In the genomic region with DNA sequence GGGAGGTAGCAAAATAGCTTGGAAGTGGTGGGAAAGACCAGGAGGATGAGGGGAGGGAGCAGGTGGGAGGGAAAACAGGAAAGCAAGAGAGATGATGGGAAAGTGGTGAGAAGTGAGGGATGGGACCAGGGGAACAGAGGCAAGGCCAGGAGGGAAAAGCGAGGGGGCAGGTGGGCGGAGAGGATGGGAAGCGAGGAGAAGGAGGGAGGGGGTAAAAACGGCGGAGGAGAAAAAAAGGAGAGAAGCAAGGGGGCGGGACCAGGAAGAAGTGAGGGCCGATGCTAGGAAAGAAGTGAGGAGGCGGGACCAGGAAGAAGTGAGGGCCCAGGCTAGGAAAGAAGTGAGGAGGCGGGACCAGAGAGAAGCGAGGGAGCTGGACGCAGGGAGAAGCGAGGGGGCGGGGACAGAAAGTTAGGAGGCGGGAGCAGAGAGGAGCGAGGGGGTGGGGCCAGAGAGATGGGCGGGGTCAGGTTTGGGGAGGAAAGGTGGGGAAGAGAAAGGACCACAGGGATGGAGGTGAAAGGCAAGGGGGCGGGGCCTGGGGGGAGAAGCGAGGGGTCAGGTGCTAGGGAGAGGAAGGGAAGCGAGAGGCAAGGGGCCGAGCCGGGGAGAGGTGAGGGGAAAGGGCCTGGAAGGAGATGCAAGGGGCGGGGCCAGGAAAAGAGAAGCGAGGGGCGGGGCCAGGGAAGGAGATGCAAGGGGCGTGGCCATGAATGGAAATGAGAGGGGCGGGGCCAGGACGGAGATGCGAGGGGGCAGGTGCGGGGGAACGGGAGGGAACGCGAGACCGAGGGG, we compare ENCODE assay signal across 1 cellular context.
TF ChIP-seq lines count a peak whose summit lies in the region.

No MANE protein-coding gene starts in this region.

TF ChIP-seq in HEK293, 187 proteins besides CTCF, POLR2A, EP300 and RAD21 (continued from another document):
- peak; percentile 41; the same call in 1 of the 2 replicates for TF ChIP-seq ZNF146 (tag by site-specific recombination; IDR thresholded peaks at IDR 0.05)
- peak; percentile 76 for TF ChIP-seq ZNF341 (tag by site-specific recombination; IDR thresholded peaks at IDR 0.05; ENCODE audit: low read depth)
- TF ChIP-seq ZFP37 (tag by site-specific recombination; IDR thresholded peaks at IDR 0.05) = no peak
- TF ChIP-seq ZNF660 (tag by site-specific recombination; IDR thresholded peaks at IDR 0.05) = no peak
- TF ChIP-seq ZNF76 (tag by site-specific recombination; IDR thresholded peaks at IDR 0.05; ENCODE audit: borderline replicate concordance, low read depth) = peak; percentile 86
- peak; percentile 97 for TF ChIP-seq KLF9 (tag by site-specific recombination; IDR thresholded peaks at IDR 0.05; ENCODE audit: low read depth)
- no peak for TF ChIP-seq ZNF169 (tag by site-specific recombination; IDR thresholded peaks at IDR 0.05)
- TF ChIP-seq ZBTB8A (tag by site-specific recombination; IDR thresholded peaks at IDR 0.05) = peak; percentile 56
- TF ChIP-seq, protein P1, sequence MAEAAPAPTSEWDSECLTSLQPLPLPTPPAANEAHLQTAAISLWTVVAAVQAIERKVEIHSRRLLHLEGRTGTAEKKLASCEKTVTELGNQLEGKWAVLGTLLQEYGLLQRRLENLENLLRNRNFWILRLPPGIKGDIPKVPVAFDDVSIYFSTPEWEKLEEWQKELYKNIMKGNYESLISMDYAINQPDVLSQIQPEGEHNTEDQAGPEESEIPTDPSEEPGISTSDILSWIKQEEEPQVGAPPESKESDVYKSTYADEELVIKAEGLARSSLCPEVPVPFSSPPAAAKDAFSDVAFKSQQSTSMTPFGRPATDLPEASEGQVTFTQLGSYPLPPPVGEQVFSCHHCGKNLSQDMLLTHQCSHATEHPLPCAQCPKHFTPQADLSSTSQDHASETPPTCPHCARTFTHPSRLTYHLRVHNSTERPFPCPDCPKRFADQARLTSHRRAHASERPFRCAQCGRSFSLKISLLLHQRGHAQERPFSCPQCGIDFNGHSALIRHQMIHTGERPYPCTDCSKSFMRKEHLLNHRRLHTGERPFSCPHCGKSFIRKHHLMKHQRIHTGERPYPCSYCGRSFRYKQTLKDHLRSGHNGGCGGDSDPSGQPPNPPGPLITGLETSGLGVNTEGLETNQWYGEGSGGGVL (tag by site-specific recombination; IDR thresholded peaks at IDR 0.05) = peak; percentile 99
- TF ChIP-seq GLIS1 (tag by site-specific recombination; IDR thresholded peaks at IDR 0.05) = no peak
- TF ChIP-seq, protein P2, sequence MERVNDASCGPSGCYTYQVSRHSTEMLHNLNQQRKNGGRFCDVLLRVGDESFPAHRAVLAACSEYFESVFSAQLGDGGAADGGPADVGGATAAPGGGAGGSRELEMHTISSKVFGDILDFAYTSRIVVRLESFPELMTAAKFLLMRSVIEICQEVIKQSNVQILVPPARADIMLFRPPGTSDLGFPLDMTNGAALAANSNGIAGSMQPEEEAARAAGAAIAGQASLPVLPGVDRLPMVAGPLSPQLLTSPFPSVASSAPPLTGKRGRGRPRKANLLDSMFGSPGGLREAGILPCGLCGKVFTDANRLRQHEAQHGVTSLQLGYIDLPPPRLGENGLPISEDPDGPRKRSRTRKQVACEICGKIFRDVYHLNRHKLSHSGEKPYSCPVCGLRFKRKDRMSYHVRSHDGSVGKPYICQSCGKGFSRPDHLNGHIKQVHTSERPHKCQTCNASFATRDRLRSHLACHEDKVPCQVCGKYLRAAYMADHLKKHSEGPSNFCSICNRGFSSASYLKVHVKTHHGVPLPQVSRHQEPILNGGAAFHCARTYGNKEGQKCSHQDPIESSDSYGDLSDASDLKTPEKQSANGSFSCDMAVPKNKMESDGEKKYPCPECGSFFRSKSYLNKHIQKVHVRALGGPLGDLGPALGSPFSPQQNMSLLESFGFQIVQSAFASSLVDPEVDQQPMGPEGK (tag by site-specific recombination; IDR thresholded peaks at IDR 0.05) = peak; percentile 95
- TF ChIP-seq ZNF394 (tag by site-specific recombination; IDR thresholded peaks at IDR 0.05; ENCODE audit: borderline replicate concordance) = peak; percentile 89; the same call in 1 of the 2 replicates
- peak; percentile 72 for TF ChIP-seq ZEB2 (tag by site-specific recombination; IDR thresholded peaks at IDR 0.05)
- peak; percentile 92 for TF ChIP-seq KLF8 (tag by site-specific recombination; IDR thresholded peaks at IDR 0.05)
- TF ChIP-seq ZFP69B (tag by site-specific recombination; IDR thresholded peaks at IDR 0.05) = peak; percentile 68
- TF ChIP-seq ZNF211 (tag by site-specific recombination; IDR thresholded peaks at IDR 0.05; ENCODE audit: low read depth) = no peak
- TF ChIP-seq ZNF707 (tag by site-specific recombination; IDR thresholded peaks at IDR 0.05) = 0 out of 2 replicates have a peak, but pooled peaks have one; percentile 42
- 0 out of 2 replicates have a peak, but pooled peaks have one; percentile 16 for TF ChIP-seq YY2 (tag by site-specific recombination; IDR thresholded peaks at IDR 0.05)
- peak; percentile 44; the same call in 1 of the 2 replicates for TF ChIP-seq ZNF629 (tag by site-specific recombination; IDR thresholded peaks at IDR 0.05)
- TF ChIP-seq ZNF792 (tag by site-specific recombination; IDR thresholded peaks at IDR 0.05) = no peak
- TF ChIP-seq SCRT1 (tag by site-specific recombination; IDR thresholded peaks at IDR 0.05; ENCODE audit: borderline replicate concordance) = no peak
- TF ChIP-seq, protein P3, sequence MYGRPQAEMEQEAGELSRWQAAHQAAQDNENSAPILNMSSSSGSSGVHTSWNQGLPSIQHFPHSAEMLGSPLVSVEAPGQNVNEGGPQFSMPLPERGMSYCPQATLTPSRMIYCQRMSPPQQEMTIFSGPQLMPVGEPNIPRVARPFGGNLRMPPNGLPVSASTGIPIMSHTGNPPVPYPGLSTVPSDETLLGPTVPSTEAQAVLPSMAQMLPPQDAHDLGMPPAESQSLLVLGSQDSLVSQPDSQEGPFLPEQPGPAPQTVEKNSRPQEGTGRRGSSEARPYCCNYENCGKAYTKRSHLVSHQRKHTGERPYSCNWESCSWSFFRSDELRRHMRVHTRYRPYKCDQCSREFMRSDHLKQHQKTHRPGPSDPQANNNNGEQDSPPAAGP (tag by site-specific recombination; IDR thresholded peaks at IDR 0.05) = peak; percentile 29; the same call in 1 of the 2 replicates
- peak; percentile 93 for TF ChIP-seq SP2 (tag by site-specific recombination; IDR thresholded peaks at IDR 0.05)
- peak; percentile 99 for TF ChIP-seq ZNF366 (tag by site-specific recombination; conservative IDR thresholded peaks at IDR 0.05)
- TF ChIP-seq ZNF2 (tag by site-specific recombination; IDR thresholded peaks at IDR 0.05) = peak; percentile 50; the same call in 1 of the 2 replicates
- peak; percentile 81 for TF ChIP-seq KLF7 (tag by site-specific recombination; IDR thresholded peaks at IDR 0.05; ENCODE audit: borderline replicate concordance)
- TF ChIP-seq, protein P4, sequence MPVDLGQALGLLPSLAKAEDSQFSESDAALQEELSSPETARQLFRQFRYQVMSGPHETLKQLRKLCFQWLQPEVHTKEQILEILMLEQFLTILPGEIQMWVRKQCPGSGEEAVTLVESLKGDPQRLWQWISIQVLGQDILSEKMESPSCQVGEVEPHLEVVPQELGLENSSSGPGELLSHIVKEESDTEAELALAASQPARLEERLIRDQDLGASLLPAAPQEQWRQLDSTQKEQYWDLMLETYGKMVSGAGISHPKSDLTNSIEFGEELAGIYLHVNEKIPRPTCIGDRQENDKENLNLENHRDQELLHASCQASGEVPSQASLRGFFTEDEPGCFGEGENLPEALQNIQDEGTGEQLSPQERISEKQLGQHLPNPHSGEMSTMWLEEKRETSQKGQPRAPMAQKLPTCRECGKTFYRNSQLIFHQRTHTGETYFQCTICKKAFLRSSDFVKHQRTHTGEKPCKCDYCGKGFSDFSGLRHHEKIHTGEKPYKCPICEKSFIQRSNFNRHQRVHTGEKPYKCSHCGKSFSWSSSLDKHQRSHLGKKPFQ (tag by site-specific recombination; IDR thresholded peaks at IDR 0.05) = no peak
- TF ChIP-seq, protein P5, sequence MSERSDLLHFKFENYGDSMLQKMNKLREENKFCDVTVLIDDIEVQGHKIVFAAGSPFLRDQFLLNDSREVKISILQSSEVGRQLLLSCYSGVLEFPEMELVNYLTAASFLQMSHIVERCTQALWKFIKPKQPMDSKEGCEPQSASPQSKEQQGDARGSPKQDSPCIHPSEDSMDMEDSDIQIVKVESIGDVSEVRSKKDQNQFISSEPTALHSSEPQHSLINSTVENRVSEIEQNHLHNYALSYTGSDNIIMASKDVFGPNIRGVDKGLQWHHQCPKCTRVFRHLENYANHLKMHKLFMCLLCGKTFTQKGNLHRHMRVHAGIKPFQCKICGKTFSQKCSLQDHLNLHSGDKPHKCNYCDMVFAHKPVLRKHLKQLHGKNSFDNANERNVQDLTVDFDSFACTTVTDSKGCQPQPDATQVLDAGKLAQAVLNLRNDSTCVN (tag by site-specific recombination; optimal IDR thresholded peaks at IDR 0.05) = peak; percentile 21
- no peak for TF ChIP-seq MYNN (tag by site-specific recombination; IDR thresholded peaks at IDR 0.05; ENCODE audit: borderline replicate concordance)
- peak; percentile 40; the same call in 1 of the 2 replicates for TF ChIP-seq ZBTB21 (tag by site-specific recombination; IDR thresholded peaks at IDR 0.05)
- no peak for TF ChIP-seq ZNF548 (tag by site-specific recombination; IDR thresholded peaks at IDR 0.05)
- peak; percentile 96 for TF ChIP-seq EGR2 (tag by site-specific recombination; IDR thresholded peaks at IDR 0.05; ENCODE audit: low read depth)
- TF ChIP-seq KLF1 (tag by site-specific recombination; IDR thresholded peaks at IDR 0.05) = peak; percentile 53; the same call in 1 of the 2 replicates
- TF ChIP-seq ZNF140 (tag by site-specific recombination; IDR thresholded peaks at IDR 0.05) = no peak
- TF ChIP-seq ZNF223 (tag by site-specific recombination; IDR thresholded peaks at IDR 0.05) = peak; percentile 86; the same call in 1 of the 2 replicates
- TF ChIP-seq GLIS2 (tag by site-specific recombination; IDR thresholded peaks at IDR 0.05) = peak; percentile 80
- TF ChIP-seq, protein P6, sequence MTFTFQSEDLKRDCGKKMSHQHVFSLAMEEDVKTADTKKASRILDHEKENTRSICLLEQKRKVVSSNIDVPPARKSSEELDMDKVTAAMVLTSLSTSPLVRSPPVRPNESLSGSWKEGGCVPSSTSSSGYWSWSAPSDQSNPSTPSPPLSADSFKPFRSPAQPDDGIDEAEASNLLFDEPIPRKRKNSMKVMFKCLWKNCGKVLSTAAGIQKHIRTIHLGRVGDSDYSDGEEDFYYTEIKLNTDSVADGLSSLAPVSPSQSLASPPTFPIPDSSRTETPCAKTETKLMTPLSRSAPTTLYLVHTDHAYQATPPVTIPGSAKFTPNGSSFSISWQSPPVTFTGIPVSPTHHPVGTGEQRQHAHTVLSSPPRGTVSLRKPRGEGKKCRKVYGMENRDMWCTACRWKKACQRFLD (tag by site-specific recombination; IDR thresholded peaks at IDR 0.05) = no peak
- peak; percentile 83 for TF ChIP-seq SP7 (tag by site-specific recombination; IDR thresholded peaks at IDR 0.05)
- peak; percentile 92 for TF ChIP-seq ZBTB48 (tag by site-specific recombination; IDR thresholded peaks at IDR 0.05)
- TF ChIP-seq, protein P7, sequence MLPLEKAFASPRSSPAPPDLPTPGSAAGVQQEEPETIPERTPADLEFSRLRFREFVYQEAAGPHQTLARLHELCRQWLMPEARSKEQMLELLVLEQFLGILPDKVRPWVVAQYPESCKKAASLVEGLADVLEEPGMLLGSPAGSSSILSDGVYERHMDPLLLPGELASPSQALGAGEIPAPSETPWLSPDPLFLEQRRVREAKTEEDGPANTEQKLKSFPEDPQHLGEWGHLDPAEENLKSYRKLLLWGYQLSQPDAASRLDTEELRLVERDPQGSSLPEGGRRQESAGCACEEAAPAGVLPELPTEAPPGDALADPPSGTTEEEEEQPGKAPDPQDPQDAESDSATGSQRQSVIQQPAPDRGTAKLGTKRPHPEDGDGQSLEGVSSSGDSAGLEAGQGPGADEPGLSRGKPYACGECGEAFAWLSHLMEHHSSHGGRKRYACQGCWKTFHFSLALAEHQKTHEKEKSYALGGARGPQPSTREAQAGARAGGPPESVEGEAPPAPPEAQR (tag by site-specific recombination; IDR thresholded peaks at IDR 0.05) = 0 out of 2 replicates have a peak, but pooled peaks have one; percentile 13
- TF ChIP-seq ZNF777 (tag by site-specific recombination; IDR thresholded peaks at IDR 0.05; ENCODE audit: borderline replicate concordance) = no peak
- no peak for TF ChIP-seq ZNF155 (tag by site-specific recombination; IDR thresholded peaks at IDR 0.05)
